In the genomic region with DNA sequence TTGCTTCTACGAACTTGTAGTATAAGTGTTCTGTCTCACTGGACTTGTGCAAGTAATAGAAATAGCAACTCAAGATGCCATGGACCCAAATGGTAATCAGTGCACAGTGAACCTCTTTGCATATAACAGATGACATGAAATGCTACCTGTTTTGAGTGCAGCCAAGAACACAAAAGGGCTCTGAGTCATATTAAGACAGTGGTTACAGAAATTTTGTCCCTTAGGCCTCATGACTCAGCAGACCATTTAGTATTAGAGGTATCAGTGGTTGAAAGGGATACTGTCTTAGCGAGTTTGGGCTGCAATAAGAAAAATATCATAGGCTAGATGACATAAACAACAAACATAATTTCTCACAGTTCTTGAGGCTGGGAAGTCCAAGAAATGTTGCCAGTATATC, we compare ENCODE assay signal across 17 cellular contexts.
DNase-seq lines count a peak whose midpoint lies in the region; ATAC-seq and TF ChIP-seq lines count a peak whose summit lies in the region.
"Had no signal": no experiment of that assay in that cellular context is flagged by ENCODE, and none has a peak within 500 bp of the region (broad histone marks: within the 10 kb centered on the region; RNA-seq: fewer than 3 reads in every experiment).

No MANE protein-coding gene starts in this region.

- H3K27me3 Mint-ChIP-seq in CD4-positive, alpha-beta memory T cell: no peaks in the 10 kb centered on the region
- H3K27me3 Mint-ChIP-seq in T-helper 2 cell treated with Interferon-gamma antibody and Interleukin-4, amounts not matched to agents 5 μg/mL and 100 μg/mL, for 36 hours (ENCODE audit: low read depth): no peaks in the 10 kb centered on the region
- H3K27me3 Mint-ChIP-seq: activated naive CD4-positive, alpha-beta T cell treated with anti-CD3 and anti-CD28 coated beads, Interleukin-2, amount 10 ng/mL, durations not matched to agents 7 days and 5 days; memory B cell had no signal

- no peak for TF ChIP-seq CTCF in astrocyte of the spinal cord (IDR thresholded peaks at IDR 0.05; ENCODE audit: low read depth, low read length)

- intact Hi-C loops in CD4-positive, alpha-beta memory T cell (cut with micrococcal nuclease): no loop called here

- in situ Hi-C loops in astrocyte of the spinal cord (cut with HindIII; ENCODE audit: low sequenced_read_pairs): no loop called here

- H3K27me3 ChIP-seq in CD4-positive, alpha-beta memory T cell (ENCODE audit: insufficient read depth, low read length): no peaks in the 10 kb centered on the region
- H3K27me3 ChIP-seq: dorsolateral prefrontal cortex, heart left ventricle, suprapubic skin had no signal

- H3K9me3 Mint-ChIP-seq in CD4-positive, alpha-beta memory T cell: peaks cover 0 to 17% (median 5%) of the 10 kb centered on the region in 8 donors
- H3K9me3 Mint-ChIP-seq in T-helper 2 cell treated with Interferon-gamma antibody and Interleukin-4, amounts not matched to agents 5 μg/mL and 100 μg/mL, for 36 hours: no peaks in the 10 kb centered on the region

- no peaks in the 10 kb centered on the region for H3K36me3 ChIP-seq in CD4-positive, alpha-beta memory T cell (ENCODE audit: insufficient read depth, low read length)
- H3K36me3 ChIP-seq: heart left ventricle, prostate gland, suprapubic skin had no signal

- no peak overlapping the region for H3K4me3 Mint-ChIP-seq in CD4-positive, alpha-beta memory T cell
- no peak overlapping the region for H3K4me3 Mint-ChIP-seq in T-helper 2 cell treated with Interferon-gamma antibody and Interleukin-4, amounts not matched to agents 5 μg/mL and 100 μg/mL, for 36 hours
- H3K4me3 Mint-ChIP-seq: activated naive CD4-positive, alpha-beta T cell treated with anti-CD3 and anti-CD28 coated beads, Interleukin-2, amount 10 ng/mL, durations not matched to agents 7 days and 5 days; memory B cell had no signal

- no peaks in the 10 kb centered on the region for H3K4me1 ChIP-seq in CD4-positive, alpha-beta memory T cell (ENCODE audit: insufficient read depth, low read length)
- H3K4me1 ChIP-seq: heart left ventricle, prostate gland, suprapubic skin had no signal

- no peak overlapping the region for H3K27ac Mint-ChIP-seq in CD4-positive, alpha-beta memory T cell
- no peak overlapping the region for H3K27ac Mint-ChIP-seq in T-helper 2 cell treated with Interferon-gamma antibody and Interleukin-4, amounts not matched to agents 5 μg/mL and 100 μg/mL, for 36 hours
- H3K27ac Mint-ChIP-seq: activated naive CD4-positive, alpha-beta T cell treated with anti-CD3 and anti-CD28 coated beads, Interleukin-2, amount 10 ng/mL, durations not matched to agents 7 days and 5 days; memory B cell had no signal

- H3K36me3 Mint-ChIP-seq in CD4-positive, alpha-beta memory T cell: no peaks in the 10 kb centered on the region
- no peaks in the 10 kb centered on the region for H3K36me3 Mint-ChIP-seq in T-helper 2 cell treated with Interferon-gamma antibody and Interleukin-4, amounts not matched to agents 5 μg/mL and 100 μg/mL, for 36 hours (ENCODE audit: low read depth)
- H3K36me3 Mint-ChIP-seq: activated naive CD4-positive, alpha-beta T cell treated with anti-CD3 and anti-CD28 coated beads, Interleukin-2, amount 10 ng/mL, durations not matched to agents 7 days and 5 days; memory B cell had no signal

- H3K27ac ChIP-seq in CD4-positive, alpha-beta memory T cell (ENCODE audit: low read depth, low read length): no peak overlapping the region
- H3K27ac ChIP-seq: dorsolateral prefrontal cortex, heart left ventricle, prostate gland, suprapubic skin had no signal

- H3K4me3 ChIP-seq in astrocyte of the spinal cord (ENCODE audit: low read depth, low read length): no peak overlapping the region
- no peak overlapping the region for H3K4me3 ChIP-seq in CD4-positive, alpha-beta memory T cell (ENCODE audit: low read length in 2 of 2)
- H3K4me3 ChIP-seq: dorsolateral prefrontal cortex, heart left ventricle, prostate gland, suprapubic skin had no signal

- ATAC-seq in GM18511 (IDR thresholded peaks at IDR 0.05; ENCODE audit: unreplicated experiment) (peak; percentile 78), GM21576 (IDR thresholded peaks at IDR 0.05; ENCODE audit: unreplicated experiment) (peak; percentile 84), HG03097 (IDR thresholded peaks at IDR 0.05; ENCODE audit: low FRiP score, unreplicated experiment) (peak; percentile 69)
- ATAC-seq: heart left ventricle had no signal

- POLR2A ChIA-PET in CD4-positive, alpha-beta memory T cell (lab: Charles Lee; ENCODE audit: partially characterized antibody): no interaction called here

- CTCF ChIA-PET in CD4-positive, alpha-beta memory T cell (lab: Charles Lee; ENCODE audit: partially characterized antibody): no interaction called here

- peak; percentile 3 for DNase-seq in astrocyte of the spinal cord (ENCODE audit: low read depth, low spot score)
- no peak for DNase-seq in stimulated activated CD4-positive, alpha-beta T cell treated with anti-CD3 and anti-CD28 coated beads, Interleukin-2, amount 100 ng/mL, for 48 hours
- DNase-seq in CD4-positive, alpha-beta memory T cell: no peak
- no peak for DNase-seq in T-helper 2 cell treated with Interferon-gamma antibody and Interleukin-4, amounts not matched to agents 5 μg/mL and 100 μg/mL, for 36 hours (ENCODE audit: low spot score)
- DNase-seq in effector CD8-positive, alpha-beta T cell (lab: John Stamatoyannopoulos, UW): no peak
- DNase-seq: activated CD4-positive, alpha-beta T cell treated with anti-CD3 and anti-CD28 coated beads for 1 hour; activated naive CD4-positive, alpha-beta T cell treated with anti-CD3 and anti-CD28 coated beads, Interleukin-2, amount 10 ng/mL, durations not matched to agents 7 days and 5 days; dorsolateral prefrontal cortex; heart left ventricle; NCI-H2081; stimulated activated CD4-positive, alpha-beta T cell treated with anti-CD3 and anti-CD28 coated beads, Interleukin-4, amount 100 ng/mL, for 24 hours had no signal

- H3K4me1 Mint-ChIP-seq in CD4-positive, alpha-beta memory T cell: no peaks in the 10 kb centered on the region
- no peaks in the 10 kb centered on the region for H3K4me1 Mint-ChIP-seq in T-helper 2 cell treated with Interferon-gamma antibody and Interleukin-4, amounts not matched to agents 5 μg/mL and 100 μg/mL, for 36 hours (ENCODE audit: low read depth)
- H3K4me1 Mint-ChIP-seq: activated naive CD4-positive, alpha-beta T cell treated with anti-CD3 and anti-CD28 coated beads, Interleukin-2, amount 10 ng/mL, durations not matched to agents 7 days and 5 days; memory B cell had no signal

- H3K9me3 ChIP-seq in CD4-positive, alpha-beta memory T cell (ENCODE audit: control insufficient read depth in 1 of 2, low read length in 2 of 2): no peaks in the 10 kb centered on the region
- H3K9me3 ChIP-seq: prostate gland, suprapubic skin had no signal
